ENCODE assay signal across 23 cellular contexts in genomic region chr18:10979411-10979810, GRCh38.
DNase-seq lines count a peak whose midpoint lies in the region; TF ChIP-seq lines count a peak whose summit lies in the region.
"Had no signal": no experiment of that assay in that cellular context is flagged by ENCODE, and none has a peak within 500 bp of the region (broad histone marks: within the 10 kb centered on the region; RNA-seq: fewer than 3 reads in every experiment).

No MANE protein-coding gene starts in this region.

- DNase-seq in dermis microvascular lymphatic vessel endothelial cell (ENCODE audit: low read depth in 2 of 2) = peak; percentile 45 to 52
- DNase-seq in fibroblast of pulmonary artery (ENCODE audit: low read depth) = peak; percentile 16
- DNase-seq in activated T-cell treated with anti-CD3 and anti-CD28 coated beads, Interleukin-2, amount 50 U/mL, for 48 hours = no peak
- no peak for DNase-seq in middle frontal gyrus (ENCODE audit: extremely low spot score, low spot score)
- no peak for DNase-seq in activated T-cell treated with anti-CD3 and anti-CD28 coated beads, Interleukin-2, amount 50 U/mL, for 1 hour
- DNase-seq in NCI-H345 (lab: John Stamatoyannopoulos, UW) = no peak
- DNase-seq: 8988T; ACHN; BE2C; C1 segment of cervical spinal cord; CD4-positive, alpha-beta memory T cell; CD4-positive, CD25-positive, alpha-beta regulatory T cell; CD8-positive, alpha-beta memory T cell; COR-L47; DMS 273 treated with DMSO at 0.1 percent for 48 hours; DMS153; DMS53; DMS79; DND-41; EL; GDM1 had no signal

- H3K36me3 ChIP-seq in BLaER1 treated with 17β-estradiol and CSF1 and Interleukin-3, amounts not matched to agents 10 nM and 100 nM = no peaks in the 10 kb centered on the region
- H3K36me3 ChIP-seq: BE2C had no signal

- H3K27ac ChIP-seq in BLaER1 treated with 17β-estradiol and CSF1 and Interleukin-3, amounts not matched to agents 10 nM and 100 nM = no peak overlapping the region

- no peaks in the 10 kb centered on the region for H4K20me1 ChIP-seq in BLaER1 treated with 17β-estradiol and CSF1 and Interleukin-3, amounts not matched to agents 10 nM and 100 nM

- H3K4me3 ChIP-seq in BLaER1 treated with 17β-estradiol and CSF1 and Interleukin-3, amounts not matched to agents 10 nM and 100 nM = no peak overlapping the region
- H3K4me3 ChIP-seq in fibroblast of pulmonary artery (replicated peaks; ENCODE audit: low read depth, low read length) = no peak overlapping the region
- H3K4me3 ChIP-seq: GM12878 had no signal

- H3K4me2 ChIP-seq in BLaER1 treated with 17β-estradiol and CSF1 and Interleukin-3, amounts not matched to agents 10 nM and 100 nM = peak overlapping the region in 6 of 11 experiments; percentile 4 to 42 (median 17); a peak in 6 of 22 replicates

- TF ChIP-seq CTCF in fibroblast of pulmonary artery (IDR thresholded peaks at IDR 0.05; ENCODE audit: low read length, missing control alignments) = no peak

- peaks cover 19 to 38% (median 30%) of the 10 kb centered on the region in 11 experiments for H3K9me3 ChIP-seq in BLaER1 treated with 17β-estradiol and CSF1 and Interleukin-3, amounts not matched to agents 10 nM and 100 nM (replicated peaks in 1 of 11)
- H3K9me3 ChIP-seq: BE2C had no signal

- H3K9ac ChIP-seq in BLaER1 treated with 17β-estradiol and CSF1 and Interleukin-3, amounts not matched to agents 10 nM and 100 nM = no peak overlapping the region

- no peaks in the 10 kb centered on the region for H3K27me3 ChIP-seq in BLaER1 treated with 17β-estradiol and CSF1 and Interleukin-3, amounts not matched to agents 10 nM and 100 nM
- H3K27me3 ChIP-seq: BE2C had no signal

- H3K4me1 ChIP-seq in BLaER1 treated with 17β-estradiol and CSF1 and Interleukin-3, amounts not matched to agents 10 nM and 100 nM = peaks cover 0 to 18% (median 0%) of the 10 kb centered on the region in 10 experiments; a peak in 5 of 20 replicates
- H3K4me1 ChIP-seq: BE2C had no signal

Comparison
In these comparisons a context has a peak if more than half of its experiments do, and no peak if none do; other contexts are left out.
1. DNase-seq: peak in dermis microvascular lymphatic vessel endothelial cell (2 of 2) and fibroblast of pulmonary artery (single experiment); none in activated T-cell treated with anti-CD3 and anti-CD28 coated beads, Interleukin-2, amount 50 U/mL, for 48 hours (0 of 2), middle frontal gyrus (single experiment), activated T-cell treated with anti-CD3 and anti-CD28 coated beads, Interleukin-2, amount 50 U/mL, for 1 hour (single experiment) and NCI-H345 (single experiment).